ENCODE assay signal across 21 cellular contexts in genomic region chr6:901696-902455, GRCh38.
A peak's percentile ranks its signal among the peaks of the same experiment; 100 is the strongest.
DNase-seq lines count a peak whose midpoint lies in the region; TF ChIP-seq lines count a peak whose summit lies in the region.
"Had no signal": no experiment of that assay in that cellular context is flagged by ENCODE, and none has a peak within 500 bp of the region (broad histone marks: within the 10 kb centered on the region; RNA-seq: fewer than 3 reads in every experiment).

No MANE protein-coding gene starts in this region.

- H3K27me3 ChIP-seq in stomach: no peaks in the 10 kb centered on the region
- no peaks in the 10 kb centered on the region for H3K27me3 ChIP-seq in Karpas-422 (ENCODE audit: low read length)

- peak; percentile 18 for DNase-seq in DMS 273 treated with DMSO at 0.1 percent for 48 hours (lab: John Stamatoyannopoulos, UW)
- DNase-seq in left kidney (ENCODE audit: low read depth, low spot score): peak; percentile 36
- peak; percentile 36 for DNase-seq in stomach
- DNase-seq in kidney glomerular epithelial cell (lab: John Stamatoyannopoulos, UW): no peak
- no peak for DNase-seq in Karpas-422
- no peak for DNase-seq in NCI-H1105 treated with DMSO at 0.1 percent for 48 hours (lab: John Stamatoyannopoulos, UW)
- DNase-seq: BE2C; CD4-positive, alpha-beta memory T cell; DMS79 treated with DMSO at 0.1 percent for 48 hours; HCEC 1CT; NCI-H1417; NCI-H1930; NCI-H2171; NCI-H446 treated with DMSO at 0.1 percent for 48 hours; NCI-H748 treated with DMSO at 0.1 percent for 48 hours; PC-3; SW 1271 had no signal

- H3K79me2 ChIP-seq in Karpas-422 (ENCODE audit: low read length): no peaks in the 10 kb centered on the region

- H3K4me1 ChIP-seq in stomach (peaks cover 8 to 21% (median 15%) of the 10 kb centered on the region in 4 donors), Karpas-422 (ENCODE audit: low read length) (no peaks in the 10 kb centered on the region)
- H3K4me1 ChIP-seq: BE2C had no signal

- no peaks in the 10 kb centered on the region for H4K20me1 ChIP-seq in Karpas-422 (ENCODE audit: insufficient read depth, low read depth, low read length)

- no peak overlapping the region for H3K4me3 ChIP-seq in stomach
- no peak overlapping the region for H3K4me3 ChIP-seq in Karpas-422 (ENCODE audit: low read length)
- H3K4me3 ChIP-seq: GM23248, K562 had no signal

- no peak for TF ChIP-seq EP300 in stomach (IDR thresholded peaks at IDR 0.05)

- H3K36me3 ChIP-seq in stomach: no peaks in the 10 kb centered on the region
- H3K36me3 ChIP-seq in Karpas-422 (ENCODE audit: insufficient read depth, low read length): no peaks in the 10 kb centered on the region
- H3K36me3 ChIP-seq: BE2C had no signal

- no peak overlapping the region for H2AFZ ChIP-seq in Karpas-422 (ENCODE audit: low read length)
- H2AFZ ChIP-seq: GM23248 had no signal

- H3K9me2 ChIP-seq in Karpas-422 (replicated peaks; ENCODE audit: insufficient read depth, low read length): no peaks in the 10 kb centered on the region

- TF ChIP-seq CTCF in VCaP (conservative IDR thresholded peaks at IDR 0.05) (no peak), stomach (IDR thresholded peaks at IDR 0.05) (no peak)

- 19 to 33% (median 24%) methylated on average over 9 of the region's 9 CpGs for WGBS in stomach, 5 donors

- peak overlapping the region; percentile 5; the same call in 1 of the 2 replicates for H3K27ac ChIP-seq in VCaP
- peak overlapping the region in 1 of 5 donors; percentile 47 for H3K27ac ChIP-seq in stomach
- no peak overlapping the region for H3K27ac ChIP-seq in Karpas-422 (ENCODE audit: low read length)
- H3K27ac ChIP-seq: GM23248, RWPE1 had no signal

- intact Hi-C loops in stomach (cut with DNase I; ENCODE audit: low total_unique reads): no loop called here

- H3K9me3 ChIP-seq in stomach: no peaks in the 10 kb centered on the region
- no peaks in the 10 kb centered on the region for H3K9me3 ChIP-seq in Karpas-422 (ENCODE audit: low read length)
- H3K9me3 ChIP-seq: BE2C had no signal

- no peak overlapping the region for H3K4me2 ChIP-seq in Karpas-422 (ENCODE audit: low read depth, low read length, poor library complexity, severe bottlenecking)

- no peak overlapping the region for H3K9ac ChIP-seq in Karpas-422 (ENCODE audit: low read length)
- H3K9ac ChIP-seq: GM23248 had no signal

- no peak for TF ChIP-seq POLR2A in stomach (IDR thresholded peaks at IDR 0.05)

Comparison
In these comparisons a context has a peak if more than half of its experiments do, and no peak if none do; other contexts are left out.
1. DNase-seq: peak in DMS 273 treated with DMSO at 0.1 percent for 48 hours (single experiment), left kidney (single experiment) and stomach (single experiment); none in kidney glomerular epithelial cell (single experiment), Karpas-422 (single experiment) and NCI-H1105 treated with DMSO at 0.1 percent for 48 hours (single experiment).